18 cellular contexts compared by ENCODE assay signal in genomic region chr1:76015478-76016103, GRCh38. TPM values are rescaled to one million over a fixed set of nuclear protein-coding genes. Genes with fewer than 3 reads are reported as not detected.
A peak's percentile ranks its signal among the peaks of the same experiment; 100 is the strongest.
DNase-seq lines count a peak whose midpoint lies in the region; ATAC-seq and TF ChIP-seq lines count a peak whose summit lies in the region.
"Had no signal": no experiment of that assay in that cellular context is flagged by ENCODE, and none has a peak within 500 bp of the region (broad histone marks: within the 10 kb centered on the region; RNA-seq: fewer than 3 reads in every experiment).

No MANE protein-coding gene starts in this region.

- H3K4me1 ChIP-seq in SK-N-SH (ENCODE audit: control insufficient read depth in 1 of 2, insufficient read depth in 2 of 2, low read depth in 1 of 2, low read length in 1 of 2) = peaks cover 0 to 5% of the 10 kb centered on the region in 2 experiments; a peak in 1 of 4 replicates

- DNase-seq in SK-N-SH = no peak
- no peak for DNase-seq in activated naive CD8-positive, alpha-beta T cell treated with anti-CD3 and anti-CD28 coated beads, Interleukin-2, amount 50 U/mL, for 24 hours
- DNase-seq in activated naive CD8-positive, alpha-beta T cell treated with anti-CD3 and anti-CD28 coated beads for 36 hours = no peak
- peak; percentile 22 for DNase-seq in RKO (ENCODE audit: low spot score)
- DNase-seq in memory B cell (ENCODE audit: low spot score in 2 of 2) = no peak
- DNase-seq in islet precursor cell = no peak
- DNase-seq: CD4-positive, alpha-beta memory T cell; DMS153; DMS79; GF-D8; GOT3; H7 had no signal

- ATAC-seq in SK-N-SH treated with all-trans-retinoic acid at 6 μM for 48 hours = no peak
- ATAC-seq in activated naive CD8-positive, alpha-beta T cell treated with anti-CD3 and anti-CD28 coated beads, Interleukin-2, amount 50 U/mL, for 24 hours = peak; percentile 52
- no peak for ATAC-seq in memory B cell (ENCODE audit: low read depth)
- ATAC-seq in HG03432 (IDR thresholded peaks at IDR 0.05; ENCODE audit: unreplicated experiment) = no peak

- no peak overlapping the region for H3K4me3 ChIP-seq in SK-N-SH (ENCODE audit: low read depth in 2 of 2, low read length in 1 of 2)
- H3K4me3 ChIP-seq: BLaER1 had no signal

- no peaks in the 10 kb centered on the region for H3K9me2 ChIP-seq in SK-N-SH

- POLR2A ChIA-PET in SK-N-SH (lab: Yijun Ruan, JAX) = no interaction called here

- H3K9me3 ChIP-seq in SK-N-SH = no peaks in the 10 kb centered on the region
- H3K9me3 ChIP-seq: BLaER1 had no signal

- no peak overlapping the region for H3K4me3 Mint-ChIP-seq in activated naive CD8-positive, alpha-beta T cell treated with anti-CD3 and anti-CD28 coated beads, Interleukin-2, amount 50 U/mL, for 24 hours
- H3K4me3 Mint-ChIP-seq in activated naive CD8-positive, alpha-beta T cell treated with anti-CD3 and anti-CD28 coated beads for 36 hours = no peak overlapping the region
- no peak overlapping the region for H3K4me3 Mint-ChIP-seq in memory B cell
- H3K4me3 Mint-ChIP-seq: CD14-positive monocyte; CD4-positive, alpha-beta memory T cell had no signal

- H3K27me3 Mint-ChIP-seq in activated naive CD8-positive, alpha-beta T cell treated with anti-CD3 and anti-CD28 coated beads, Interleukin-2, amount 50 U/mL, for 24 hours = no peaks in the 10 kb centered on the region
- no peaks in the 10 kb centered on the region for H3K27me3 Mint-ChIP-seq in activated naive CD8-positive, alpha-beta T cell treated with anti-CD3 and anti-CD28 coated beads for 36 hours
- H3K27me3 Mint-ChIP-seq in memory B cell = no peaks in the 10 kb centered on the region

- H3K79me2 ChIP-seq in SK-N-SH (ENCODE audit: insufficient read depth) = no peaks in the 10 kb centered on the region

- no peak overlapping the region for H3K4me2 ChIP-seq in SK-N-SH
- H3K4me2 ChIP-seq: BLaER1 had no signal

- no peak overlapping the region for H3K27ac ChIP-seq in SK-N-SH (ENCODE audit: low read depth in 2 of 2, low read length in 1 of 2)
- H3K27ac ChIP-seq: 22Rv1, BLaER1 had no signal

- H3K27ac Mint-ChIP-seq in activated naive CD8-positive, alpha-beta T cell treated with anti-CD3 and anti-CD28 coated beads, Interleukin-2, amount 50 U/mL, for 24 hours = no peak overlapping the region
- H3K27ac Mint-ChIP-seq in activated naive CD8-positive, alpha-beta T cell treated with anti-CD3 and anti-CD28 coated beads for 36 hours = no peak overlapping the region
- peak overlapping the region; percentile 28 for H3K27ac Mint-ChIP-seq in memory B cell
- H3K27ac Mint-ChIP-seq: CD14-positive monocyte; CD4-positive, alpha-beta memory T cell had no signal

- no peak for TF ChIP-seq RAD21 in SK-N-SH (IDR thresholded peaks at IDR 0.05; ENCODE audit: low read length)

- no peaks in the 10 kb centered on the region for H3K36me3 ChIP-seq in SK-N-SH (replicated peaks in 1 of 2; ENCODE audit: control insufficient read depth in 1 of 2, insufficient read depth in 2 of 2, low read length in 1 of 2)
- H3K36me3 ChIP-seq: BLaER1 had no signal

- H3K27me3 ChIP-seq in SK-N-SH (ENCODE audit: insufficient read depth) = no peaks in the 10 kb centered on the region
- H3K27me3 ChIP-seq: BLaER1 had no signal

- no peak overlapping the region for H3K9ac ChIP-seq in SK-N-SH
- H3K9ac ChIP-seq: BLaER1 had no signal

- CTCF ChIA-PET in SK-N-SH (lab: Yijun Ruan, JAX) = no interaction called here

- no peaks in the 10 kb centered on the region for H3K36me3 Mint-ChIP-seq in activated naive CD8-positive, alpha-beta T cell treated with anti-CD3 and anti-CD28 coated beads, Interleukin-2, amount 50 U/mL, for 24 hours (ENCODE audit: low read depth)
- H3K36me3 Mint-ChIP-seq in activated naive CD8-positive, alpha-beta T cell treated with anti-CD3 and anti-CD28 coated beads for 36 hours = no peaks in the 10 kb centered on the region
- H3K36me3 Mint-ChIP-seq in memory B cell = no peaks in the 10 kb centered on the region
- H3K36me3 Mint-ChIP-seq: CD14-positive monocyte; CD4-positive, alpha-beta memory T cell had no signal

- no peaks in the 10 kb centered on the region for H3K9me3 Mint-ChIP-seq in activated naive CD8-positive, alpha-beta T cell treated with anti-CD3 and anti-CD28 coated beads, Interleukin-2, amount 50 U/mL, for 24 hours
- H3K9me3 Mint-ChIP-seq in activated naive CD8-positive, alpha-beta T cell treated with anti-CD3 and anti-CD28 coated beads for 36 hours = no peaks in the 10 kb centered on the region
- H3K9me3 Mint-ChIP-seq in memory B cell = no peaks in the 10 kb centered on the region
- H3K9me3 Mint-ChIP-seq: CD4-positive, alpha-beta memory T cell had no signal

- H4K20me1 ChIP-seq in SK-N-SH (ENCODE audit: insufficient read depth) = no peaks in the 10 kb centered on the region
- H4K20me1 ChIP-seq: BLaER1 had no signal

- WGBS in SK-N-SH (ENCODE audit: low lambda C conversion rate) = 63% methylated on average over 1 of the region's 1 CpG

- no peak overlapping the region for H2AFZ ChIP-seq in SK-N-SH (ENCODE audit: low read depth)

- TF ChIP-seq EP300 in SK-N-SH (IDR thresholded peaks at IDR 0.05; ENCODE audit: borderline replicate concordance in 1 of 2, low read depth in 1 of 2, low read length in 1 of 2) = no peak

- peaks cover 8% of the 10 kb centered on the region for H3K4me1 Mint-ChIP-seq in activated naive CD8-positive, alpha-beta T cell treated with anti-CD3 and anti-CD28 coated beads, Interleukin-2, amount 50 U/mL, for 24 hours
- peaks cover 4% of the 10 kb centered on the region for H3K4me1 Mint-ChIP-seq in activated naive CD8-positive, alpha-beta T cell treated with anti-CD3 and anti-CD28 coated beads for 36 hours
- peaks cover 12% of the 10 kb centered on the region for H3K4me1 Mint-ChIP-seq in memory B cell
- H3K4me1 Mint-ChIP-seq: CD14-positive monocyte; CD4-positive, alpha-beta memory T cell had no signal

- no peak for TF ChIP-seq CTCF in SK-N-SH (IDR thresholded peaks at IDR 0.05)

- peaks cover 3% of the 10 kb centered on the region for H3F3A ChIP-seq in SK-N-SH (replicated peaks; ENCODE audit: insufficient read depth)

TF ChIP-seq in SK-N-SH, 30 proteins besides CTCF, POLR2A, EP300 and RAD21:
- TF ChIP-seq MEF2A (IDR thresholded peaks at IDR 0.05; ENCODE audit: borderline replicate concordance, low read depth) (no peak), TCF12 (IDR thresholded peaks at IDR 0.05) (0 out of 2 replicates have a peak, but pooled peaks have one; percentile 12), FOSL2 (IDR thresholded peaks at IDR 0.05; ENCODE audit: borderline replicate concordance, low read depth) (peak; percentile 6; the same call in 1 of the 2 replicates)
- TF ChIP-seq, protein P1, sequence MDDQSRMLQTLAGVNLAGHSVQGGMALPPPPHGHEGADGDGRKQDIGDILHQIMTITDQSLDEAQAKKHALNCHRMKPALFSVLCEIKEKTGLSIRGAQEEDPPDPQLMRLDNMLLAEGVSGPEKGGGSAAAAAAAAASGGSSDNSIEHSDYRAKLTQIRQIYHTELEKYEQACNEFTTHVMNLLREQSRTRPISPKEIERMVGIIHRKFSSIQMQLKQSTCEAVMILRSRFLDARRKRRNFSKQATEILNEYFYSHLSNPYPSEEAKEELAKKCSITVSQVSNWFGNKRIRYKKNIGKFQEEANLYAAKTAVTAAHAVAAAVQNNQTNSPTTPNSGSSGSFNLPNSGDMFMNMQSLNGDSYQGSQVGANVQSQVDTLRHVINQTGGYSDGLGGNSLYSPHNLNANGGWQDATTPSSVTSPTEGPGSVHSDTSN (IDR thresholded peaks at IDR 0.05) = peak; percentile 34; the same call in 1 of the 2 replicates

TF ChIP-seq in SK-N-SH treated with all-trans-retinoic acid at 6 μM for 48 hours, 23 proteins besides CTCF, POLR2A, EP300 and RAD21 (continues in another document):
- TF ChIP-seq, protein P2, sequence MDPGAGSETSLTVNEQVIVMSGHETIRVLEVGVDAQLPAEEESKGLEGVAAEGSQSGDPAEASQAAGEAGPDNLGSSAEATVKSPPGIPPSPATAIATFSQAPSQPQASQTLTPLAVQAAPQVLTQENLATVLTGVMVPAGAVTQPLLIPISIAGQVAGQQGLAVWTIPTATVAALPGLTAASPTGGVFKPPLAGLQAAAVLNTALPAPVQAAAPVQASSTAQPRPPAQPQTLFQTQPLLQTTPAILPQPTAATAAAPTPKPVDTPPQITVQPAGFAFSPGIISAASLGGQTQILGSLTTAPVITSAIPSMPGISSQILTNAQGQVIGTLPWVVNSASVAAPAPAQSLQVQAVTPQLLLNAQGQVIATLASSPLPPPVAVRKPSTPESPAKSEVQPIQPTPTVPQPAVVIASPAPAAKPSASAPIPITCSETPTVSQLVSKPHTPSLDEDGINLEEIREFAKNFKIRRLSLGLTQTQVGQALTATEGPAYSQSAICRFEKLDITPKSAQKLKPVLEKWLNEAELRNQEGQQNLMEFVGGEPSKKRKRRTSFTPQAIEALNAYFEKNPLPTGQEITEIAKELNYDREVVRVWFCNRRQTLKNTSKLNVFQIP (CRISPR knock-in tag; IDR thresholded peaks at IDR 0.05; ENCODE audit: borderline replicate concordance, low read depth) = no peak
- no peak for TF ChIP-seq SNAI2 (CRISPR knock-in tag; IDR thresholded peaks at IDR 0.05)
- no peak for TF ChIP-seq OSR1 (CRISPR knock-in tag; IDR thresholded peaks at IDR 0.05)
- no peak for TF ChIP-seq GLIS3 (CRISPR knock-in tag; IDR thresholded peaks at IDR 0.05)
- TF ChIP-seq ZFP30 (CRISPR knock-in tag; IDR thresholded peaks at IDR 0.05) = no peak
- no peak for TF ChIP-seq RARB (CRISPR knock-in tag; IDR thresholded peaks at IDR 0.05)
- TF ChIP-seq BACH2 (CRISPR knock-in tag; IDR thresholded peaks at IDR 0.05; ENCODE audit: borderline replicate concordance) = no peak

RNA-seq across cellular contexts. Expression of gene ST6GALNAC3, which starts 59.0 kb away (rescaled TPM):
- 8.1 and 12.1 TPM in 2 replicates for polyA plus RNA-seq in SK-N-SH (2012; rRNA removed)
- polyA plus RNA-seq in SK-N-SH (2012; cell fraction: cytosol; rRNA removed) = 14.4 and 14.7 TPM in 2 replicates
- polyA plus RNA-seq in SK-N-SH (2012; cell fraction: nucleus; rRNA removed) = 2.3 and 5.8 TPM in 2 replicates
- total RNA-seq in activated naive CD8-positive, alpha-beta T cell treated with anti-CD3 and anti-CD28 coated beads for 36 hours = 1 to 10 TPM; 3.0 to 3.5 TPM
- total RNA-seq: HT-29 had no signal
